ENCODE assay signal across 18 cellular contexts in the genomic region with DNA sequence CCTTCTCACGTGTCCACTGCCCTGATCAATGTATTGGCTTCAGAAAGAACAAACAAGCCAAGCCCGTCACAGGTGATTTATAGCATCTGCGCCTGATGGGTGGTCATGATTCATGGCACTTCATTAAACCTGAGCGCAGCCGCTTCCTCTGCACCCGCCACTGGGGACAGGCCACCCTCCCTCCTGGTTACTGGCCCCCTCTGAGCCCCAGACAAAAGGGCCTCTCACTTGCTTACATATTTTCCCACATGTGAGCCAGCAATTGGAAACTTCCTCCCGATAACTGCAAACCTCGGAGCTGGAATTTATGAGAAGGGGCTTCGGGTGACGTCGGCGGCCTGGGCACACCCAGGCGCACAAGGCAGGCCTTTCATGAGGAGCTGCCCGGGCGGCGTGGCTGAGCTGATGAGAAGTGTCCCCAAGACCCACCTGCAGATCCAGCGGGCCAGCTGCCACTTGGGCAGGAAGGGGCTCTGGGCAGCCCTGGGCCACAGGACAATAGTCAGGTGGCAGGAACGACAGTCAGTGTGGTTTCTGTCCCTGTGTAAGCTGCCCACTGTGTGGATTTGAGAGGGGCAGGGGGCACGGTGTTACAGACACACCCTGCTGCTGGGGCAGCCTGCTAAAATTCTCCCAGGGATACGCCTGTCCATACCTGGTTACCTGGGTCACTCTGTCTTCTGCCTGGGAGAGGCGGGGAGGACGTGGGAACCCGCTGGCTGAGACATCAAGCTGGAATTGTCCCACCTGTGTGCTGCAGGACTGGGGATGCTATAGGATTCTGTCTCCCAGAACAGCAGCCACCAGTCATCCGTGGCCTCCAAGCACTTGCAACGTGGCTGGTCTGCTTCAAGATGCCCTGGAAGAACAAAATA.
DNase-seq lines count a peak whose midpoint lies in the region; ATAC-seq and TF ChIP-seq lines count a peak whose summit lies in the region.
"Had no signal": no experiment of that assay in that cellular context is flagged by ENCODE, and none has a peak within 500 bp of the region (broad histone marks: within the 10 kb centered on the region; RNA-seq: fewer than 3 reads in every experiment).

No MANE protein-coding gene starts in this region.

- H2AFZ ChIP-seq in IMR-90 (replicated peaks; ENCODE audit: low read length, poor library complexity): peak overlapping the region; percentile 75

- no peak for TF ChIP-seq RAD21 in IMR-90 (IDR thresholded peaks at IDR 0.05; ENCODE audit: low read length)

- H3K9me3 ChIP-seq in IMR-90 (ENCODE audit: control insufficient read depth, insufficient read depth, low read length): no peaks in the 10 kb centered on the region
- H3K9me3 ChIP-seq in body of pancreas: no peaks in the 10 kb centered on the region
- H3K9me3 ChIP-seq: adrenal gland, right lobe of liver, vagina had no signal

- H3K9me1 ChIP-seq in IMR-90 (ENCODE audit: insufficient read depth, low read length): peaks cover 23% of the 10 kb centered on the region

- H3K9ac ChIP-seq in IMR-90 (ENCODE audit: low read depth, low read length): no peak overlapping the region

- no peak overlapping the region for H3K4me2 ChIP-seq in IMR-90 (ENCODE audit: low read depth, low read length)

- peak overlapping the region; percentile 87 for H2AK5ac ChIP-seq in IMR-90 (ENCODE audit: low read depth, low read length)

- no peak overlapping the region for H3K23ac ChIP-seq in IMR-90 (ENCODE audit: low read depth, low read length)

- peak overlapping the region; percentile 60 for H4K91ac ChIP-seq in IMR-90 (ENCODE audit: insufficient read depth, low read depth, low read length)

- no peak for TF ChIP-seq POLR2A in IMR-90 (IDR thresholded peaks at IDR 0.05; ENCODE audit: low read depth, low read length)
- peak in 2 of 3 donors; percentile 8 to 48 for TF ChIP-seq POLR2A in body of pancreas (IDR thresholded peaks at IDR 0.05)

- in situ Hi-C loops in IMR-90 (cut with MboI; ENCODE audit: low sequenced_read_pairs): no loop called here

- H3K27ac ChIP-seq in IMR-90 (ENCODE audit: insufficient read depth, low read length) (no peak overlapping the region), body of pancreas (peak overlapping the region; percentile 70 to 83 (median 74))
- H3K27ac ChIP-seq: adrenal gland, right lobe of liver, vagina had no signal

- H4K20me1 ChIP-seq in IMR-90 (ENCODE audit: insufficient read depth, low read length): no peaks in the 10 kb centered on the region

- H3K4me1 Mint-ChIP-seq in nephron: peaks cover 25% of the 10 kb centered on the region
- H3K4me1 Mint-ChIP-seq in type B pancreatic cell (ENCODE audit: unreplicated experiment): peaks cover 22% of the 10 kb centered on the region
- H3K4me1 Mint-ChIP-seq: activated CD4-positive, alpha-beta T cell treated with anti-CD3 and anti-CD28 coated beads, Interleukin-2, amount 10 ng/mL, durations not matched to agents 7 days and 5 days had no signal

- H3K9me3 Mint-ChIP-seq in nephron (peaks cover 5% of the 10 kb centered on the region), type B pancreatic cell (peaks cover 4% of the 10 kb centered on the region)
- H3K9me3 Mint-ChIP-seq: activated CD4-positive, alpha-beta T cell treated with anti-CD3 and anti-CD28 coated beads, Interleukin-2, amount 10 ng/mL, durations not matched to agents 7 days and 5 days; neural crest cell; stimulated activated naive CD8-positive, alpha-beta T cell treated with anti-CD3 and anti-CD28 coated beads, Interleukin-15, Interleukin-2, amounts not matched to agents 100 ng/mL and 50 ng/mL, for 24 hours had no signal

- H3K56ac ChIP-seq in IMR-90 (ENCODE audit: extremely low read depth, insufficient read depth, low read length): no peak overlapping the region

- H3K36me3 ChIP-seq in IMR-90 (ENCODE audit: control insufficient read depth, insufficient read depth, low read length) (no peaks in the 10 kb centered on the region), body of pancreas (replicated peaks in 1 of 2; ENCODE audit: insufficient read depth in 1 of 2, low read depth in 2 of 2) (no peaks in the 10 kb centered on the region)
- H3K36me3 ChIP-seq: adrenal gland, right lobe of liver, vagina had no signal

- CTCF ChIA-PET in IMR-90 (lab: Yijun Ruan, JAX): no interaction called here

- ATAC-seq in IMR-90 (ENCODE audit: low read depth): no peak
- ATAC-seq in body of pancreas: peak; percentile 80
- no peak for ATAC-seq in HG02642 (IDR thresholded peaks at IDR 0.05; ENCODE audit: poor library complexity, unreplicated experiment)
- ATAC-seq: right lobe of liver had no signal

- H3K18ac ChIP-seq in IMR-90 (ENCODE audit: low read depth, low read length): peak overlapping the region; percentile 0; the same call in 1 of the 2 replicates

- H2AK9ac ChIP-seq in IMR-90 (replicated peaks; ENCODE audit: low read depth, low read length, poor library complexity): peak overlapping the region; percentile 51

- DNase-seq in IMR-90 (no peak), body of pancreas (peak; percentile 49 to 63 (median 62)), type B pancreatic cell (ENCODE audit: extremely low spot score, unreplicated experiment) (no peak), NCI-H774 (lab: John Stamatoyannopoulos, UW) (no peak)
- DNase-seq in effector CD4-positive, alpha-beta T cell: no peak
- DNase-seq: activated CD4-positive, alpha-beta T cell treated with anti-CD3 and anti-CD28 coated beads, Interleukin-2, amount 10 ng/mL, durations not matched to agents 7 days and 5 days; activated gamma-delta T cell; adrenal gland; central memory CD4-positive, alpha-beta T cell; hippocampal formation; NCI-H82; right lobe of liver; stimulated activated CD4-positive, alpha-beta T cell treated with anti-CD3 and anti-CD28 coated beads, Interleukin-1b, Interleukin-23, amount 100 ng/mL, for 48 hours had no signal

- H3K27me3 ChIP-seq in IMR-90 (ENCODE audit: control insufficient read depth, insufficient read depth, low read length) (no peaks in the 10 kb centered on the region), body of pancreas (no peaks in the 10 kb centered on the region)
- H3K27me3 ChIP-seq: adrenal gland, right lobe of liver, vagina had no signal

- H3K4me3 Mint-ChIP-seq in nephron (no peak overlapping the region), type B pancreatic cell (peak overlapping the region; percentile 39)
- H3K4me3 Mint-ChIP-seq: activated CD4-positive, alpha-beta T cell treated with anti-CD3 and anti-CD28 coated beads, Interleukin-2, amount 10 ng/mL, durations not matched to agents 7 days and 5 days; neural crest cell; stimulated activated naive CD8-positive, alpha-beta T cell treated with anti-CD3 and anti-CD28 coated beads, Interleukin-15, Interleukin-2, amounts not matched to agents 100 ng/mL and 50 ng/mL, for 24 hours had no signal

- peaks cover 5% of the 10 kb centered on the region for H3K36me3 Mint-ChIP-seq in nephron (ENCODE audit: low read depth)
- no peaks in the 10 kb centered on the region for H3K36me3 Mint-ChIP-seq in type B pancreatic cell

- peaks cover 0 to 22% of the 10 kb centered on the region in 2 experiments; a peak in 2 of 4 replicates for H3K79me1 ChIP-seq in IMR-90 (ENCODE audit: low read depth in 1 of 2, low read length in 2 of 2)

- H3K27me3 Mint-ChIP-seq in nephron (ENCODE audit: low read depth) (peaks cover 11% of the 10 kb centered on the region), type B pancreatic cell (no peaks in the 10 kb centered on the region)

- H3K4me1 ChIP-seq in IMR-90 (ENCODE audit: control insufficient read depth, insufficient read depth, low read length) (peaks cover 19% of the 10 kb centered on the region), body of pancreas (peaks cover 24% of the 10 kb centered on the region)
- H3K4me1 ChIP-seq: adrenal gland, right lobe of liver had no signal

- peak overlapping the region in 1 of 2 experiments; percentile 29; a peak in 1 of 4 replicates for H4K8ac ChIP-seq in IMR-90 (ENCODE audit: low read depth in 2 of 2, low read length in 2 of 2)

- no TSS peak for BruUV-seq in IMR-90 (replicated peaks; lab: Mats Ljungman, UMichigan)

- peak overlapping the region; percentile 45 to 87 (median 54) for H3K27ac Mint-ChIP-seq in nephron
- H3K27ac Mint-ChIP-seq in type B pancreatic cell: peak overlapping the region; percentile 55
- H3K27ac Mint-ChIP-seq: activated CD4-positive, alpha-beta T cell treated with anti-CD3 and anti-CD28 coated beads, Interleukin-2, amount 10 ng/mL, durations not matched to agents 7 days and 5 days; stimulated activated naive CD8-positive, alpha-beta T cell treated with anti-CD3 and anti-CD28 coated beads, Interleukin-15, Interleukin-2, amounts not matched to agents 100 ng/mL and 50 ng/mL, for 24 hours had no signal

- dilution Hi-C loops in IMR-90 (cut with HindIII; ENCODE audit: low sequenced_read_pairs, unreplicated experiment): no loop called here

- intact Hi-C loops in IMR-90 (cut with micrococcal nuclease) (no loop called here), body of pancreas (cut with DNase I) (no loop called here)

- no peak overlapping the region for H4K5ac ChIP-seq in IMR-90 (ENCODE audit: low read depth, low read length)

- peak overlapping the region; percentile 60 for H2BK120ac ChIP-seq in IMR-90 (ENCODE audit: low read depth, low read length)

- peak overlapping the region; percentile 67 for H2BK20ac ChIP-seq in IMR-90 (ENCODE audit: low read depth, low read length)

- POLR2A ChIA-PET in IMR-90 (lab: Charles Lee; ENCODE audit: unreplicated experiment): no interaction called here

- H3K4me3 ChIP-seq in IMR-90 (ENCODE audit: insufficient read depth, low read depth, low read length) (no peak overlapping the region), body of pancreas (no peak overlapping the region)
- H3K4me3 ChIP-seq: adrenal gland, right lobe of liver, vagina had no signal

- 78% methylated on average over 6 of the region's 25 CpGs; no CpG with 5 or more reads in 1 of the 2 experiments for WGBS in IMR-90 (ENCODE audit: extremely low coverage in 2 of 2, insufficient read length in 1 of 2), 2 experiments
- 38 to 58% methylated on average over 14 to 24 of the region's 25 CpGs for WGBS in body of pancreas, 2 donors

- no peak for TF ChIP-seq CTCF in IMR-90 (conservative IDR thresholded peaks at IDR 0.05; ENCODE audit: low read depth, low read length)
- TF ChIP-seq CTCF in body of pancreas (IDR thresholded peaks at IDR 0.05): peak in 2 of 7 experiments; percentile 11 to 18
- TF ChIP-seq CTCF in nephron (IDR thresholded peaks at IDR 0.05; ENCODE audit: unreplicated experiment in 3 of 3): no peak
- no peak for TF ChIP-seq CTCF in type B pancreatic cell (conservative IDR thresholded peaks at IDR 0.05)

- H3K4ac ChIP-seq in IMR-90 (ENCODE audit: low read depth, low read length): peak overlapping the region; percentile 66

- H3K14ac ChIP-seq in IMR-90 (replicated peaks; ENCODE audit: low read depth, low read length): no peak overlapping the region

- H2BK15ac ChIP-seq in IMR-90 (ENCODE audit: low read depth, low read length): peak overlapping the region; percentile 17; the same call in 1 of the 3 replicates

- H2BK5ac ChIP-seq in IMR-90 (ENCODE audit: low read depth, low read length, poor library complexity, severe bottlenecking): no peak overlapping the region

TF ChIP-seq in IMR-90, 13 proteins besides CTCF, POLR2A, EP300 and RAD21 (continues in another document):
- no peak for TF ChIP-seq BHLHE40 (IDR thresholded peaks at IDR 0.05; ENCODE audit: low read depth, low read length)
- no peak for TF ChIP-seq FOS (IDR thresholded peaks at IDR 0.05; ENCODE audit: low read depth, low read length)

Comparison
In these comparisons a context has a peak if more than half of its experiments do, and no peak if none do; other contexts are left out.
1. DNase-seq: peak in body of pancreas (4 of 4); none in IMR-90 (single experiment), type B pancreatic cell (single experiment), effector CD4-positive, alpha-beta T cell (single experiment) and NCI-H774 (single experiment).